1 cellular context compared by ENCODE assay signal in the genomic region with DNA sequence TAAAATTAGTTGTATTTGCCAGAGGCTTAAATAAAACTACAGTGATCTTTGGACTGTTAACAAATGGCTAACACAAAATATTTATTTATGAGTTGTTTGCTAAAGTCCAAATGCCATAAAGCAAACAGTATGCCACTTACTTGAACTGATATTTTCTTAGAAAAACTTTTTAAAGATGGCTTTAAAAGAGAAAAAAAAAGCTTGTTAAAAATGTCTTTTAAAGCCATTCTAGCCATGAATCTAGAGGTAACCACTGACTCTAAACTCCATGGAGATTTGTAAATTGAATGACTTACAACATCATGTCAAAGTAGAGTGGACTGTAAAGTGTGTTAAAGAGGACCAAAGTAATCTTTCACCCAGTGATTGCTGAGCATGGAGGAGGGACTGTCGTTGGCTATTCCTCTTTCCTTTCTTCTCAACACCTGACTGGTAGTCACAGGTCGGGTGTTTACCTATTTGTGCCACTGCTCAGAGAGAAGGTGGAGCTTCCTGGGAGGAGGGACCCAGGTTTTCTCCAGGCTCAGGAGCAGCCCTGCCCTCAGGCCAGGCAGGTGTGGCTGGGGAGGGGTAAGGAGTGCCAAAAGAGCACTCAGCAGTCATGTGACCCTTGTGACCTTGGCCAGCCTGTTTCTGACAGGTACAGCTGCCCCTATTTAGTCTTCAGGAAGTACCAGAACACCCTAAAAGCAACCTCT.
TF ChIP-seq lines count a peak whose summit lies in the region.

No MANE protein-coding gene starts in this region.

TF ChIP-seq in HepG2, 621 proteins besides CTCF, POLR2A, EP300 and RAD21 (continued from another document and continues in another):
- TF ChIP-seq, protein P1, sequence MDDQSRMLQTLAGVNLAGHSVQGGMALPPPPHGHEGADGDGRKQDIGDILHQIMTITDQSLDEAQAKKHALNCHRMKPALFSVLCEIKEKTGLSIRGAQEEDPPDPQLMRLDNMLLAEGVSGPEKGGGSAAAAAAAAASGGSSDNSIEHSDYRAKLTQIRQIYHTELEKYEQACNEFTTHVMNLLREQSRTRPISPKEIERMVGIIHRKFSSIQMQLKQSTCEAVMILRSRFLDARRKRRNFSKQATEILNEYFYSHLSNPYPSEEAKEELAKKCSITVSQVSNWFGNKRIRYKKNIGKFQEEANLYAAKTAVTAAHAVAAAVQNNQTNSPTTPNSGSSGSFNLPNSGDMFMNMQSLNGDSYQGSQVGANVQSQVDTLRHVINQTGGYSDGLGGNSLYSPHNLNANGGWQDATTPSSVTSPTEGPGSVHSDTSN (CRISPR knock-in tag; IDR thresholded peaks at IDR 0.05; ENCODE audit: borderline replicate concordance): no peak
- TF ChIP-seq ZNF20 (CRISPR knock-in tag; IDR thresholded peaks at IDR 0.05) (no peak), FOXP1 (IDR thresholded peaks at IDR 0.05) (peak; percentile 81), FOXP1 (CRISPR knock-in tag; IDR thresholded peaks at IDR 0.05) (peak; percentile 74), NPAS2 (CRISPR knock-in tag; IDR thresholded peaks at IDR 0.05; ENCODE audit: borderline replicate concordance) (no peak), MAFK (conservative IDR thresholded peaks at IDR 0.05 in 1 of 2, IDR thresholded peaks at IDR 0.05 in 1 of 2; ENCODE audit: low read length in 2 of 2) (no peak), KLF13 (CRISPR knock-in tag; IDR thresholded peaks at IDR 0.05) (no peak), ZNF563 (CRISPR knock-in tag; IDR thresholded peaks at IDR 0.05) (no peak), ZFP62 (CRISPR knock-in tag; IDR thresholded peaks at IDR 0.05) (no peak), NR2C2 (CRISPR knock-in tag; IDR thresholded peaks at IDR 0.05; ENCODE audit: borderline replicate concordance) (no peak), ZNF260 (CRISPR knock-in tag; IDR thresholded peaks at IDR 0.05; ENCODE audit: borderline replicate concordance, low read depth) (no peak), RARA (CRISPR knock-in tag; IDR thresholded peaks at IDR 0.05) (peak; percentile 17; the same call in 1 of the 2 replicates), CCDC6 (CRISPR knock-in tag; IDR thresholded peaks at IDR 0.05) (no peak), ZSCAN22 (CRISPR knock-in tag; IDR thresholded peaks at IDR 0.05) (no peak), FOXO1 (CRISPR knock-in tag; IDR thresholded peaks at IDR 0.05) (peak; percentile 61; the same call in 1 of the 2 replicates), ZNF878 (CRISPR knock-in tag; IDR thresholded peaks at IDR 0.05) (no peak), ZNF382 (CRISPR knock-in tag; IDR thresholded peaks at IDR 0.05; ENCODE audit: borderline replicate concordance) (no peak), ZNF331 (CRISPR knock-in tag; IDR thresholded peaks at IDR 0.05) (peak; percentile 50; the same call in 1 of the 2 replicates), CENPT (CRISPR knock-in tag; IDR thresholded peaks at IDR 0.05; ENCODE audit: low read depth) (no peak), TRIM24 (CRISPR knock-in tag; IDR thresholded peaks at IDR 0.05) (no peak), PTBP1 (IDR thresholded peaks at IDR 0.05; ENCODE audit: low read depth, low read length, poor library complexity, severe bottlenecking) (no peak), CENPX (CRISPR knock-in tag; IDR thresholded peaks at IDR 0.05) (no peak)
- TF ChIP-seq, protein P2, sequence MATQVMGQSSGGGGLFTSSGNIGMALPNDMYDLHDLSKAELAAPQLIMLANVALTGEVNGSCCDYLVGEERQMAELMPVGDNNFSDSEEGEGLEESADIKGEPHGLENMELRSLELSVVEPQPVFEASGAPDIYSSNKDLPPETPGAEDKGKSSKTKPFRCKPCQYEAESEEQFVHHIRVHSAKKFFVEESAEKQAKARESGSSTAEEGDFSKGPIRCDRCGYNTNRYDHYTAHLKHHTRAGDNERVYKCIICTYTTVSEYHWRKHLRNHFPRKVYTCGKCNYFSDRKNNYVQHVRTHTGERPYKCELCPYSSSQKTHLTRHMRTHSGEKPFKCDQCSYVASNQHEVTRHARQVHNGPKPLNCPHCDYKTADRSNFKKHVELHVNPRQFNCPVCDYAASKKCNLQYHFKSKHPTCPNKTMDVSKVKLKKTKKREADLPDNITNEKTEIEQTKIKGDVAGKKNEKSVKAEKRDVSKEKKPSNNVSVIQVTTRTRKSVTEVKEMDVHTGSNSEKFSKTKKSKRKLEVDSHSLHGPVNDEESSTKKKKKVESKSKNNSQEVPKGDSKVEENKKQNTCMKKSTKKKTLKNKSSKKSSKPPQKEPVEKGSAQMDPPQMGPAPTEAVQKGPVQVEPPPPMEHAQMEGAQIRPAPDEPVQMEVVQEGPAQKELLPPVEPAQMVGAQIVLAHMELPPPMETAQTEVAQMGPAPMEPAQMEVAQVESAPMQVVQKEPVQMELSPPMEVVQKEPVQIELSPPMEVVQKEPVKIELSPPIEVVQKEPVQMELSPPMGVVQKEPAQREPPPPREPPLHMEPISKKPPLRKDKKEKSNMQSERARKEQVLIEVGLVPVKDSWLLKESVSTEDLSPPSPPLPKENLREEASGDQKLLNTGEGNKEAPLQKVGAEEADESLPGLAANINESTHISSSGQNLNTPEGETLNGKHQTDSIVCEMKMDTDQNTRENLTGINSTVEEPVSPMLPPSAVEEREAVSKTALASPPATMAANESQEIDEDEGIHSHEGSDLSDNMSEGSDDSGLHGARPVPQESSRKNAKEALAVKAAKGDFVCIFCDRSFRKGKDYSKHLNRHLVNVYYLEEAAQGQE (IDR thresholded peaks at IDR 0.05; ENCODE audit: borderline replicate concordance in 1 of 2, low read depth in 1 of 2, low read length in 2 of 2): no peak
- TF ChIP-seq, protein P3, sequence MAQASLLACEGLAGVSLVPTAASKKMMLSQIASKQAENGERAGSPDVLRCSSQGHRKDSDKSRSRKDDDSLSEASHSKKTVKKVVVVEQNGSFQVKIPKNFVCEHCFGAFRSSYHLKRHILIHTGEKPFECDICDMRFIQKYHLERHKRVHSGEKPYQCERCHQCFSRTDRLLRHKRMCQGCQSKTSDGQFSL (CRISPR knock-in tag; IDR thresholded peaks at IDR 0.05): no peak
- TF ChIP-seq, protein P4, sequence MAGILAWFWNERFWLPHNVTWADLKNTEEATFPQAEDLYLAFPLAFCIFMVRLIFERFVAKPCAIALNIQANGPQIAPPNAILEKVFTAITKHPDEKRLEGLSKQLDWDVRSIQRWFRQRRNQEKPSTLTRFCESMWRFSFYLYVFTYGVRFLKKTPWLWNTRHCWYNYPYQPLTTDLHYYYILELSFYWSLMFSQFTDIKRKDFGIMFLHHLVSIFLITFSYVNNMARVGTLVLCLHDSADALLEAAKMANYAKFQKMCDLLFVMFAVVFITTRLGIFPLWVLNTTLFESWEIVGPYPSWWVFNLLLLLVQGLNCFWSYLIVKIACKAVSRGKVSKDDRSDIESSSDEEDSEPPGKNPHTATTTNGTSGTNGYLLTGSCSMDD (CRISPR knock-in tag; IDR thresholded peaks at IDR 0.05): no peak
- TF ChIP-seq, protein P5, sequence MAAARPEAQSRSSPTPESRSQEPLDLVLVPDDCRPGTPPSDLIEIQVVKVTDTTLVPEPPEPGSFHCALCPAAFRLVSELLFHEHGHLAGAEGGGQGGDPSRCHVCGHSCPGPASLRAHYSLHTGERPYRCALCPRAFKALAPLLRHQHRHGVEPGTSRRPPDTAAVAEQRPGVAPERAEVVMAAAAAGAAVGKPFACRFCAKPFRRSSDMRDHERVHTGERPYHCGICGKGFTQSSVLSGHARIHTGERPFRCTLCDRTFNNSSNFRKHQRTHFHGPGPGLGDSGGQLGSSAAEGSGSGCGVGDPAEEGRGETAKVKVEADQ (CRISPR knock-in tag; IDR thresholded peaks at IDR 0.05; ENCODE audit: borderline replicate concordance): no peak
- TF ChIP-seq, protein P6, sequence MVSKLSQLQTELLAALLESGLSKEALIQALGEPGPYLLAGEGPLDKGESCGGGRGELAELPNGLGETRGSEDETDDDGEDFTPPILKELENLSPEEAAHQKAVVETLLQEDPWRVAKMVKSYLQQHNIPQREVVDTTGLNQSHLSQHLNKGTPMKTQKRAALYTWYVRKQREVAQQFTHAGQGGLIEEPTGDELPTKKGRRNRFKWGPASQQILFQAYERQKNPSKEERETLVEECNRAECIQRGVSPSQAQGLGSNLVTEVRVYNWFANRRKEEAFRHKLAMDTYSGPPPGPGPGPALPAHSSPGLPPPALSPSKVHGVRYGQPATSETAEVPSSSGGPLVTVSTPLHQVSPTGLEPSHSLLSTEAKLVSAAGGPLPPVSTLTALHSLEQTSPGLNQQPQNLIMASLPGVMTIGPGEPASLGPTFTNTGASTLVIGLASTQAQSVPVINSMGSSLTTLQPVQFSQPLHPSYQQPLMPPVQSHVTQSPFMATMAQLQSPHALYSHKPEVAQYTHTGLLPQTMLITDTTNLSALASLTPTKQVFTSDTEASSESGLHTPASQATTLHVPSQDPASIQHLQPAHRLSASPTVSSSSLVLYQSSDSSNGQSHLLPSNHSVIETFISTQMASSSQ (IDR thresholded peaks at IDR 0.05; ENCODE audit: low read depth): 0 out of 2 replicates have a peak, but pooled peaks have one; percentile 40
- TF ChIP-seq, protein P6 (CRISPR knock-in tag; IDR thresholded peaks at IDR 0.05; ENCODE audit: borderline replicate concordance): no peak
- TF ChIP-seq, protein P7, sequence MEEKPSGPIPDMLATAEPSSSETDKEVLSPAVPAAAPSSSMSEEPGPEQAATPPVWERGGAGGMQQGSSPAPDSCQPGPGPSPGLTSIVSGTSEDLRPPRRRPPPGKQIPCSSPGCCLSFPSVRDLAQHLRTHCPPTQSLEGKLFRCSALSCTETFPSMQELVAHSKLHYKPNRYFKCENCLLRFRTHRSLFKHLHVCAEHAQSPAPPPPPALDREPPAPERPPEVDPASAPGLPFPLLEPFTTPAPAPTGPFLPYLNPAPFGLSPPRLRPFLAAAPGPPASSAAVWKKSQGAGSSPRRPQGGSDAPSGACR (CRISPR knock-in tag; IDR thresholded peaks at IDR 0.05): no peak
- TF ChIP-seq, protein P8, sequence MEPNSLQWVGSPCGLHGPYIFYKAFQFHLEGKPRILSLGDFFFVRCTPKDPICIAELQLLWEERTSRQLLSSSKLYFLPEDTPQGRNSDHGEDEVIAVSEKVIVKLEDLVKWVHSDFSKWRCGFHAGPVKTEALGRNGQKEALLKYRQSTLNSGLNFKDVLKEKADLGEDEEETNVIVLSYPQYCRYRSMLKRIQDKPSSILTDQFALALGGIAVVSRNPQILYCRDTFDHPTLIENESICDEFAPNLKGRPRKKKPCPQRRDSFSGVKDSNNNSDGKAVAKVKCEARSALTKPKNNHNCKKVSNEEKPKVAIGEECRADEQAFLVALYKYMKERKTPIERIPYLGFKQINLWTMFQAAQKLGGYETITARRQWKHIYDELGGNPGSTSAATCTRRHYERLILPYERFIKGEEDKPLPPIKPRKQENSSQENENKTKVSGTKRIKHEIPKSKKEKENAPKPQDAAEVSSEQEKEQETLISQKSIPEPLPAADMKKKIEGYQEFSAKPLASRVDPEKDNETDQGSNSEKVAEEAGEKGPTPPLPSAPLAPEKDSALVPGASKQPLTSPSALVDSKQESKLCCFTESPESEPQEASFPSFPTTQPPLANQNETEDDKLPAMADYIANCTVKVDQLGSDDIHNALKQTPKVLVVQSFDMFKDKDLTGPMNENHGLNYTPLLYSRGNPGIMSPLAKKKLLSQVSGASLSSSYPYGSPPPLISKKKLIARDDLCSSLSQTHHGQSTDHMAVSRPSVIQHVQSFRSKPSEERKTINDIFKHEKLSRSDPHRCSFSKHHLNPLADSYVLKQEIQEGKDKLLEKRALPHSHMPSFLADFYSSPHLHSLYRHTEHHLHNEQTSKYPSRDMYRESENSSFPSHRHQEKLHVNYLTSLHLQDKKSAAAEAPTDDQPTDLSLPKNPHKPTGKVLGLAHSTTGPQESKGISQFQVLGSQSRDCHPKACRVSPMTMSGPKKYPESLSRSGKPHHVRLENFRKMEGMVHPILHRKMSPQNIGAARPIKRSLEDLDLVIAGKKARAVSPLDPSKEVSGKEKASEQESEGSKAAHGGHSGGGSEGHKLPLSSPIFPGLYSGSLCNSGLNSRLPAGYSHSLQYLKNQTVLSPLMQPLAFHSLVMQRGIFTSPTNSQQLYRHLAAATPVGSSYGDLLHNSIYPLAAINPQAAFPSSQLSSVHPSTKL (CRISPR knock-in tag; IDR thresholded peaks at IDR 0.05): peak; percentile 63
- TF ChIP-seq, protein P9, sequence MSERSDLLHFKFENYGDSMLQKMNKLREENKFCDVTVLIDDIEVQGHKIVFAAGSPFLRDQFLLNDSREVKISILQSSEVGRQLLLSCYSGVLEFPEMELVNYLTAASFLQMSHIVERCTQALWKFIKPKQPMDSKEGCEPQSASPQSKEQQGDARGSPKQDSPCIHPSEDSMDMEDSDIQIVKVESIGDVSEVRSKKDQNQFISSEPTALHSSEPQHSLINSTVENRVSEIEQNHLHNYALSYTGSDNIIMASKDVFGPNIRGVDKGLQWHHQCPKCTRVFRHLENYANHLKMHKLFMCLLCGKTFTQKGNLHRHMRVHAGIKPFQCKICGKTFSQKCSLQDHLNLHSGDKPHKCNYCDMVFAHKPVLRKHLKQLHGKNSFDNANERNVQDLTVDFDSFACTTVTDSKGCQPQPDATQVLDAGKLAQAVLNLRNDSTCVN (CRISPR knock-in tag; IDR thresholded peaks at IDR 0.05; ENCODE audit: borderline replicate concordance): no peak
- TF ChIP-seq, protein P10, sequence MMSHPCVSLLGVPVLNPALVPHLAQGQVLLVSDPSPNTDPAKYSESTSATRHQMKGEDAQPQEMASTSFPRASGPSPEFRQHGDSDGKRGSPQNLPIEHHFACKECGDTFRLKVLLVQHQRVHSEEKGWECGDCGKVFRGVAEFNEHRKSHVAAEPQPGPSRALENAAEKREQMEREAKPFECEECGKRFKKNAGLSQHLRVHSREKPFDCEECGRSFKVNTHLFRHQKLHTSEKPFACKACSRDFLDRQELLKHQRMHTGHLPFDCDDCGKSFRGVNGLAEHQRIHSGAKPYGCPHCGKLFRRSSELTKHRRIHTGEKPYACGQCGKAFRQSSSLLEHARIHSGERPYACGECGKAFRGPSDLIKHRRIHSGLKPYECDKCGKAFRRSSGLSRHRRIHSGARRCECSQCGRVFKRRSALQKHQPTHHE (CRISPR knock-in tag; IDR thresholded peaks at IDR 0.05; ENCODE audit: borderline replicate concordance): no peak
- TF ChIP-seq, protein P11, sequence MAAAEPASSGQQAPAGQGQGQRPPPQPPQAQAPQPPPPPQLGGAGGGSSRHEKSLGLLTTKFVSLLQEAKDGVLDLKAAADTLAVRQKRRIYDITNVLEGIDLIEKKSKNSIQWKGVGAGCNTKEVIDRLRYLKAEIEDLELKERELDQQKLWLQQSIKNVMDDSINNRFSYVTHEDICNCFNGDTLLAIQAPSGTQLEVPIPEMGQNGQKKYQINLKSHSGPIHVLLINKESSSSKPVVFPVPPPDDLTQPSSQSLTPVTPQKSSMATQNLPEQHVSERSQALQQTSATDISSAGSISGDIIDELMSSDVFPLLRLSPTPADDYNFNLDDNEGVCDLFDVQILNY (CRISPR knock-in tag; conservative IDR thresholded peaks at IDR 0.05): no peak
